Comparison of ENCODE assay signal across 16 cellular contexts in the genomic region with DNA sequence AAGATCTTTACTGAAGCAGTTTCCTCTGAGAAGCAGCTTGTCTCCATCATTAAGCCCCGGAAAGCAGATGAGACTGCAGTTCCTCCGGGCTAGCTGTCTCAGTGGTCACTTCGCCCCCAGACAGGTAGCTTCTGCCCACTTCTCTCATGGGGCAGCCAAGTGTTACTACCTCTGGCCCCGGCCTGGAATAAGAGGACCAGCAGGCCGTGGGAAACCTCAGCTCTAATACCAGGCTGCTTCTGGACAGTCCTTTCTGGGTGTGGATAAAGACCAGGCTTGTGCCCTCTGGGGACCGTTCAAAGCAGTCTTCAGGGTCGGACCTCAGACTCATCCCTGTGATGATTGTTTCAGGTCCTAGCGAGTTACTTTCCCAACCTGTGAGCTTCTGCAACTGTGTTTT. TPM values are rescaled to one million over a fixed set of nuclear protein-coding genes. Genes with fewer than 3 reads are reported as not detected.
"Had no signal": no experiment of that assay in that cellular context is flagged by ENCODE, and none has a peak within 500 bp of the region (broad histone marks: within the 10 kb centered on the region; RNA-seq: fewer than 3 reads in every experiment).

No MANE protein-coding gene starts in this region.

- H3K36me3 ChIP-seq: esophagus squamous epithelium, gastrocnemius medialis, sigmoid colon, tibial artery had no signal

- H3K36me3 Mint-ChIP-seq: activated naive CD4-positive, alpha-beta T cell treated with anti-CD3 and anti-CD28 coated beads, Interleukin-2, amount 50 U/mL, for 72 hours; brain; natural killer cell treated with Interleukin-12 subunit alpha and Interleukin-12 subunit beta and Interleukin-15 and Interleukin-18, amount 100 ng/mL, for 72 hours; WTC11 had no signal

- DNase-seq: dermis blood vessel endothelial cell; effector memory CD8-positive, alpha-beta T cell; esophagus squamous epithelium; gastrocnemius medialis; hippocampal formation; sigmoid colon; stimulated activated CD4-positive, alpha-beta T cell treated with anti-CD3 and anti-CD28 coated beads, Interleukin-2, amount 100 ng/mL, for 48 hours; stimulated activated naive CD4-positive, alpha-beta T cell; T1000 had no signal

- H3K4me1 ChIP-seq: esophagus squamous epithelium, gastrocnemius medialis, sigmoid colon, tibial artery had no signal

- H3K27ac Mint-ChIP-seq: activated naive CD4-positive, alpha-beta T cell treated with anti-CD3 and anti-CD28 coated beads, Interleukin-2, amount 50 U/mL, for 72 hours; natural killer cell treated with Interleukin-12 subunit alpha and Interleukin-12 subunit beta and Interleukin-15 and Interleukin-18, amount 100 ng/mL, for 72 hours; T-helper 1 cell treated with Interleukin-12 subunit alpha and Interleukin-12 subunit beta and Interleukin-4 antibody, amounts not matched to agents 30 μg/mL and 1 μg/mL, for 36 hours had no signal

- H3K4me1 Mint-ChIP-seq: brain had no signal

- H3K27ac ChIP-seq: esophagus squamous epithelium, gastrocnemius medialis, sigmoid colon, tibial artery had no signal

- H3K4me3 Mint-ChIP-seq: activated T-helper 1 cell treated with anti-CD3 and anti-CD28 coated beads, Interleukin-12 subunit alpha, Interleukin-12 subunit beta, Interleukin-2, Interleukin-4 antibody, amounts not matched to agents 30 ng/mL and 10 ng/mL and 1 ng/mL, durations not matched to agents 14 hours and 24 hours and 36 hours; brain; effector memory CD8-positive, alpha-beta T cell; natural killer cell treated with Interleukin-12 subunit alpha and Interleukin-12 subunit beta and Interleukin-15 and Interleukin-18, amount 100 ng/mL, for 72 hours; T-helper 1 cell treated with Interleukin-12 subunit alpha and Interleukin-12 subunit beta and Interleukin-4 antibody, amounts not matched to agents 30 μg/mL and 1 μg/mL, for 36 hours; WTC11 had no signal

- H3K4me3 ChIP-seq: esophagus squamous epithelium, gastrocnemius medialis, sigmoid colon, tibial artery had no signal

- H3K9me3 ChIP-seq: esophagus squamous epithelium, gastrocnemius medialis, sigmoid colon, tibial artery had no signal

- H3K9me3 Mint-ChIP-seq: activated naive CD4-positive, alpha-beta T cell treated with anti-CD3 and anti-CD28 coated beads, Interleukin-2, amount 50 U/mL, for 72 hours; activated T-helper 1 cell treated with anti-CD3 and anti-CD28 coated beads, Interleukin-12 subunit alpha, Interleukin-12 subunit beta, Interleukin-2, Interleukin-4 antibody, amounts not matched to agents 30 ng/mL and 10 ng/mL and 1 ng/mL, durations not matched to agents 14 hours and 24 hours and 36 hours; brain; effector memory CD8-positive, alpha-beta T cell; natural killer cell treated with Interleukin-12 subunit alpha and Interleukin-12 subunit beta and Interleukin-15 and Interleukin-18, amount 100 ng/mL, for 72 hours; T-helper 1 cell treated with Interleukin-12 subunit alpha and Interleukin-12 subunit beta and Interleukin-4 antibody, amounts not matched to agents 30 μg/mL and 1 μg/mL, for 36 hours had no signal

- H3K27me3 Mint-ChIP-seq: effector memory CD8-positive, alpha-beta T cell; natural killer cell treated with Interleukin-12 subunit alpha and Interleukin-12 subunit beta and Interleukin-15 and Interleukin-18, amount 100 ng/mL, for 72 hours had no signal

RNA-seq across cellular contexts. Expression of a gene that starts 54.8 kb away (rescaled TPM):
- total RNA-seq: dermis blood vessel endothelial cell had no signal
